28 cellular contexts compared by ENCODE assay signal in genomic region chr18:1422634-1423033, GRCh38.
"Had no signal": no experiment of that assay in that cellular context is flagged by ENCODE, and none has a peak within 500 bp of the region (broad histone marks: within the 10 kb centered on the region; RNA-seq: fewer than 3 reads in every experiment).

No MANE protein-coding gene starts in this region.

- H3K9me3 ChIP-seq: stomach, suprapubic skin, testis, thoracic aorta, thyroid gland, tibial artery, tibial nerve, transverse colon, upper lobe of left lung, upper lobe of right lung, uterus, vagina had no signal

- H3K4me1 ChIP-seq: stomach, suprapubic skin, testis, thyroid gland, tibial artery, tibial nerve, transverse colon, upper lobe of left lung, upper lobe of right lung, uterus, vagina had no signal

- H3K27me3 ChIP-seq: stomach, suprapubic skin, testis, thyroid gland, tibial artery, tibial nerve, transverse colon, upper lobe of left lung, upper lobe of right lung, uterus, vagina had no signal

- H3K27ac ChIP-seq: stomach, suprapubic skin, testis, thoracic aorta, thyroid gland, tibial artery, tibial nerve, transverse colon, upper lobe of left lung, upper lobe of right lung, uterus, vagina had no signal

- DNase-seq: stimulated activated CD4-positive, alpha-beta T cell treated with anti-CD3 and anti-CD28 coated beads, Interleukin-2, amount 100 ng/mL, for 48 hours; stimulated activated CD4-positive, alpha-beta T cell treated with anti-CD3 and anti-CD28 coated beads, Interleukin-4, amount 100 ng/mL, for 1 hour; stimulated activated CD4-positive, alpha-beta T cell treated with anti-CD3 and anti-CD28 coated beads, Interleukin-4, amount 100 ng/mL, for 24 hours; stimulated activated CD4-positive, alpha-beta T cell treated with anti-CD3 and anti-CD28 coated beads, Interleukin-4, amount 100 ng/mL, for 4 hours; stimulated activated CD8-positive, alpha-beta memory T cell treated with anti-CD3 and anti-CD28 coated beads, Interleukin-4, amount 100 ng/mL, for 48 hours; stimulated activated naive B cell treated with anti-CD40 and anti-IgM and Interleukin-4, amounts not matched to agents 10 μg/mL and 1 μg/mL and 100 μg/mL, for 72 hours; stimulated activated naive CD4-positive, alpha-beta T cell; stimulated activated naive CD4-positive, alpha-beta T cell treated with Interleukin-2 at 50 U/mL for 16 hours; stimulated activated naive CD8-positive, alpha-beta T cell treated with anti-CD3 and anti-CD28 coated beads, Interleukin-15, amount 100 ng/mL, for 72 hours; stimulated activated naive CD8-positive, alpha-beta T cell treated with anti-CD3 and anti-CD28 coated beads, Interleukin-15, Interleukin-2, amounts not matched to agents 100 U/mL and 50 U/mL, for 24 hours; stomach; substantia nigra; testis; thyroid gland; tibial artery; transverse colon; trophoblast cell; upper lobe of left lung; upper lobe of right lung; uterus had no signal

- H3K27me3 Mint-ChIP-seq: stimulated activated memory B cell treated with anti-CD40 and anti-IgM and Interleukin-4, amounts not matched to agents 10 μg/mL and 1 μg/mL and 100 μg/mL, for 72 hours; stimulated activated naive B cell treated with anti-CD40 and anti-IgM and Interleukin-4, amounts not matched to agents 10 μg/mL and 1 μg/mL and 100 μg/mL, for 72 hours; stimulated activated naive CD8-positive, alpha-beta T cell treated with anti-CD3 and anti-CD28 coated beads, Interleukin-15, amount 100 ng/mL, for 72 hours; stimulated activated naive CD8-positive, alpha-beta T cell treated with anti-CD3 and anti-CD28 coated beads, Interleukin-15, Interleukin-2, amounts not matched to agents 100 ng/mL and 50 ng/mL, for 24 hours had no signal

- ATAC-seq: stimulated activated effector memory CD8-positive, alpha-beta T cell treated with anti-CD3 and anti-CD28 coated beads, Interleukin-12 subunit alpha, Interleukin-12 subunit beta, amount 100 ng/mL, for 72 hours; stimulated activated memory B cell treated with anti-CD40 and anti-IgM and Interleukin-4, amounts not matched to agents 10 μg/mL and 1 μg/mL and 100 μg/mL, for 72 hours; stimulated activated naive B cell treated with anti-CD40 and anti-IgM and Interleukin-4, amounts not matched to agents 10 μg/mL and 1 μg/mL and 100 μg/mL, for 72 hours; stimulated activated naive CD8-positive, alpha-beta T cell treated with anti-CD3 and anti-CD28 coated beads, Interleukin-15, amount 100 ng/mL, for 72 hours; stimulated activated naive CD8-positive, alpha-beta T cell treated with anti-CD3 and anti-CD28 coated beads, Interleukin-15, Interleukin-2, amounts not matched to agents 100 U/mL and 50 U/mL, for 24 hours; upper lobe of right lung had no signal

- H3K36me3 Mint-ChIP-seq: stimulated activated effector memory CD8-positive, alpha-beta T cell treated with anti-CD3 and anti-CD28 coated beads, Interleukin-12 subunit alpha, Interleukin-12 subunit beta, amount 100 ng/mL, for 72 hours; stimulated activated memory B cell treated with anti-CD40 and anti-IgM and Interleukin-4, amounts not matched to agents 10 μg/mL and 1 μg/mL and 100 μg/mL, for 72 hours; stimulated activated naive B cell treated with anti-CD40 and anti-IgM and Interleukin-4, amounts not matched to agents 10 μg/mL and 1 μg/mL and 100 μg/mL, for 72 hours; type B pancreatic cell had no signal

- H3K4me1 Mint-ChIP-seq: stimulated activated effector memory CD8-positive, alpha-beta T cell treated with anti-CD3 and anti-CD28 coated beads, Interleukin-12 subunit alpha, Interleukin-12 subunit beta, amount 100 ng/mL, for 72 hours; stimulated activated memory B cell treated with anti-CD40 and anti-IgM and Interleukin-4, amounts not matched to agents 10 μg/mL and 1 μg/mL and 100 μg/mL, for 72 hours; stimulated activated naive B cell treated with anti-CD40 and anti-IgM and Interleukin-4, amounts not matched to agents 10 μg/mL and 1 μg/mL and 100 μg/mL, for 72 hours; stimulated activated naive CD8-positive, alpha-beta T cell treated with anti-CD3 and anti-CD28 coated beads, Interleukin-15, amount 100 ng/mL, for 72 hours had no signal

- H3K27ac Mint-ChIP-seq: stimulated activated effector memory CD8-positive, alpha-beta T cell treated with anti-CD3 and anti-CD28 coated beads, Interleukin-12 subunit alpha, Interleukin-12 subunit beta, amount 100 ng/mL, for 72 hours; stimulated activated memory B cell treated with anti-CD40 and anti-IgM and Interleukin-4, amounts not matched to agents 10 μg/mL and 1 μg/mL and 100 μg/mL, for 72 hours; stimulated activated naive B cell treated with anti-CD40 and anti-IgM and Interleukin-4, amounts not matched to agents 10 μg/mL and 1 μg/mL and 100 μg/mL, for 72 hours; stimulated activated naive CD8-positive, alpha-beta T cell treated with anti-CD3 and anti-CD28 coated beads, Interleukin-15, amount 100 ng/mL, for 72 hours; stimulated activated naive CD8-positive, alpha-beta T cell treated with anti-CD3 and anti-CD28 coated beads, Interleukin-15, Interleukin-2, amounts not matched to agents 100 ng/mL and 50 ng/mL, for 24 hours; type B pancreatic cell had no signal

- H3K4me3 Mint-ChIP-seq: stimulated activated effector memory CD8-positive, alpha-beta T cell treated with anti-CD3 and anti-CD28 coated beads, Interleukin-12 subunit alpha, Interleukin-12 subunit beta, amount 100 ng/mL, for 72 hours; stimulated activated memory B cell treated with anti-CD40 and anti-IgM and Interleukin-4, amounts not matched to agents 10 μg/mL and 1 μg/mL and 100 μg/mL, for 72 hours; stimulated activated naive B cell treated with anti-CD40 and anti-IgM and Interleukin-4, amounts not matched to agents 10 μg/mL and 1 μg/mL and 100 μg/mL, for 72 hours; stimulated activated naive CD8-positive, alpha-beta T cell treated with anti-CD3 and anti-CD28 coated beads, Interleukin-15, amount 100 ng/mL, for 72 hours; stimulated activated naive CD8-positive, alpha-beta T cell treated with anti-CD3 and anti-CD28 coated beads, Interleukin-15, Interleukin-2, amounts not matched to agents 100 ng/mL and 50 ng/mL, for 24 hours; type B pancreatic cell had no signal

- H3K9me3 Mint-ChIP-seq: stimulated activated effector memory CD8-positive, alpha-beta T cell treated with anti-CD3 and anti-CD28 coated beads, Interleukin-12 subunit alpha, Interleukin-12 subunit beta, amount 100 ng/mL, for 72 hours; stimulated activated naive B cell treated with anti-CD40 and anti-IgM and Interleukin-4, amounts not matched to agents 10 μg/mL and 1 μg/mL and 100 μg/mL, for 72 hours; stimulated activated naive CD8-positive, alpha-beta T cell treated with anti-CD3 and anti-CD28 coated beads, Interleukin-15, amount 100 ng/mL, for 72 hours; stimulated activated naive CD8-positive, alpha-beta T cell treated with anti-CD3 and anti-CD28 coated beads, Interleukin-15, Interleukin-2, amounts not matched to agents 100 ng/mL and 50 ng/mL, for 24 hours; type B pancreatic cell had no signal

- H3K36me3 ChIP-seq: stomach, suprapubic skin, thoracic aorta, thyroid gland, tibial artery, tibial nerve, transverse colon, upper lobe of left lung, upper lobe of right lung, uterus, vagina had no signal

- H3K4me3 ChIP-seq: stomach, suprapubic skin, testis, thoracic aorta, thyroid gland, tibial artery, tibial nerve, transverse colon, upper lobe of left lung, upper lobe of right lung, uterus, vagina had no signal
